2 cellular contexts compared by ENCODE assay signal in genomic region chr17:42087042-42087701, GRCh38.
TF ChIP-seq lines count a peak whose summit lies in the region.

No MANE protein-coding gene starts in this region.

TF ChIP-seq in WTC11, 78 proteins besides CTCF, POLR2A, EP300 and RAD21:
- TF ChIP-seq, protein P1, sequence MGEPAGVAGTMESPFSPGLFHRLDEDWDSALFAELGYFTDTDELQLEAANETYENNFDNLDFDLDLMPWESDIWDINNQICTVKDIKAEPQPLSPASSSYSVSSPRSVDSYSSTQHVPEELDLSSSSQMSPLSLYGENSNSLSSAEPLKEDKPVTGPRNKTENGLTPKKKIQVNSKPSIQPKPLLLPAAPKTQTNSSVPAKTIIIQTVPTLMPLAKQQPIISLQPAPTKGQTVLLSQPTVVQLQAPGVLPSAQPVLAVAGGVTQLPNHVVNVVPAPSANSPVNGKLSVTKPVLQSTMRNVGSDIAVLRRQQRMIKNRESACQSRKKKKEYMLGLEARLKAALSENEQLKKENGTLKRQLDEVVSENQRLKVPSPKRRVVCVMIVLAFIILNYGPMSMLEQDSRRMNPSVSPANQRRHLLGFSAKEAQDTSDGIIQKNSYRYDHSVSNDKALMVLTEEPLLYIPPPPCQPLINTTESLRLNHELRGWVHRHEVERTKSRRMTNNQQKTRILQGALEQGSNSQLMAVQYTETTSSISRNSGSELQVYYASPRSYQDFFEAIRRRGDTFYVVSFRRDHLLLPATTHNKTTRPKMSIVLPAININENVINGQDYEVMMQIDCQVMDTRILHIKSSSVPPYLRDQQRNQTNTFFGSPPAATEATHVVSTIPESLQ (CRISPR knock-in tag; IDR thresholded peaks at IDR 0.05): no peak
- TF ChIP-seq, protein P2, sequence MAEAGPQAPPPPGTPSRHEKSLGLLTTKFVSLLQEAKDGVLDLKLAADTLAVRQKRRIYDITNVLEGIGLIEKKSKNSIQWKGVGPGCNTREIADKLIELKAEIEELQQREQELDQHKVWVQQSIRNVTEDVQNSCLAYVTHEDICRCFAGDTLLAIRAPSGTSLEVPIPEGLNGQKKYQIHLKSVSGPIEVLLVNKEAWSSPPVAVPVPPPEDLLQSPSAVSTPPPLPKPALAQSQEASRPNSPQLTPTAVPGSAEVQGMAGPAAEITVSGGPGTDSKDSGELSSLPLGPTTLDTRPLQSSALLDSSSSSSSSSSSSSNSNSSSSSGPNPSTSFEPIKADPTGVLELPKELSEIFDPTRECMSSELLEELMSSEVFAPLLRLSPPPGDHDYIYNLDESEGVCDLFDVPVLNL (CRISPR knock-in tag; IDR thresholded peaks at IDR 0.05; ENCODE audit: borderline replicate concordance, low read depth): no peak
- no peak for TF ChIP-seq TCF7 (CRISPR knock-in tag; IDR thresholded peaks at IDR 0.05; ENCODE audit: low read depth)
- TF ChIP-seq ZNF232 (CRISPR knock-in tag; IDR thresholded peaks at IDR 0.05): no peak
- no peak for TF ChIP-seq NFATC4 (CRISPR knock-in tag; IDR thresholded peaks at IDR 0.05)
- no peak for TF ChIP-seq OVOL2 (CRISPR knock-in tag; IDR thresholded peaks at IDR 0.05; ENCODE audit: borderline replicate concordance)
- no peak for TF ChIP-seq PRDM15 (CRISPR knock-in tag; IDR thresholded peaks at IDR 0.05)
- TF ChIP-seq, protein P3, sequence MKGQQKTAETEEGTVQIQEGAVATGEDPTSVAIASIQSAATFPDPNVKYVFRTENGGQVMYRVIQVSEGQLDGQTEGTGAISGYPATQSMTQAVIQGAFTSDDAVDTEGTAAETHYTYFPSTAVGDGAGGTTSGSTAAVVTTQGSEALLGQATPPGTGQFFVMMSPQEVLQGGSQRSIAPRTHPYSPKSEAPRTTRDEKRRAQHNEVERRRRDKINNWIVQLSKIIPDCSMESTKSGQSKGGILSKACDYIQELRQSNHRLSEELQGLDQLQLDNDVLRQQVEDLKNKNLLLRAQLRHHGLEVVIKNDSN (CRISPR knock-in tag; IDR thresholded peaks at IDR 0.05): no peak
- TF ChIP-seq ZNF138 (CRISPR knock-in tag; conservative IDR thresholded peaks at IDR 0.05): no peak
- TF ChIP-seq IRF1 (CRISPR knock-in tag; IDR thresholded peaks at IDR 0.05): no peak
- TF ChIP-seq ZBTB43 (CRISPR knock-in tag; IDR thresholded peaks at IDR 0.05): no peak
- TF ChIP-seq, protein P4, sequence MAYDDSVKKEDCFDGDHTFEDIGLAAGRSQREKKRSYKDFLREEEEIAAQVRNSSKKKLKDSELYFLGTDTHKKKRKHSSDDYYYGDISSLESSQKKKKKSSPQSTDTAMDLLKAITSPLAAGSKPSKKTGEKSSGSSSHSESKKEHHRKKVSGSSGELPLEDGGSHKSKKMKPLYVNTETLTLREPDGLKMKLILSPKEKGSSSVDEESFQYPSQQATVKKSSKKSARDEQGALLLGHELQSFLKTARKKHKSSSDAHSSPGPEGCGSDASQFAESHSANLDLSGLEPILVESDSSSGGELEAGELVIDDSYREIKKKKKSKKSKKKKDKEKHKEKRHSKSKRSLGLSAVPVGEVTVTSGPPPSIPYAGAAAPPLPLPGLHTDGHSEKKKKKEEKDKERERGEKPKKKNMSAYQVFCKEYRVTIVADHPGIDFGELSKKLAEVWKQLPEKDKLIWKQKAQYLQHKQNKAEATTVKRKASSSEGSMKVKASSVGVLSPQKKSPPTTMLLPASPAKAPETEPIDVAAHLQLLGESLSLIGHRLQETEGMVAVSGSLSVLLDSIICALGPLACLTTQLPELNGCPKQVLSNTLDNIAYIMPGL (CRISPR knock-in tag; IDR thresholded peaks at IDR 0.05): no peak
- TF ChIP-seq ELF4 (CRISPR knock-in tag; IDR thresholded peaks at IDR 0.05; ENCODE audit: low read depth): no peak
- TF ChIP-seq TEAD1 (CRISPR knock-in tag; IDR thresholded peaks at IDR 0.05): no peak

TF ChIP-seq in HepG2, 621 proteins besides CTCF, POLR2A, EP300 and RAD21:
- TF ChIP-seq NFYC (CRISPR knock-in tag; IDR thresholded peaks at IDR 0.05): no peak
- peak; percentile 21; the same call in 1 of the 2 replicates for TF ChIP-seq TFAP4 (IDR thresholded peaks at IDR 0.05; ENCODE audit: borderline replicate concordance, low read depth)
- no peak for TF ChIP-seq POGK (CRISPR knock-in tag; conservative IDR thresholded peaks at IDR 0.05)
- TF ChIP-seq, protein P5, sequence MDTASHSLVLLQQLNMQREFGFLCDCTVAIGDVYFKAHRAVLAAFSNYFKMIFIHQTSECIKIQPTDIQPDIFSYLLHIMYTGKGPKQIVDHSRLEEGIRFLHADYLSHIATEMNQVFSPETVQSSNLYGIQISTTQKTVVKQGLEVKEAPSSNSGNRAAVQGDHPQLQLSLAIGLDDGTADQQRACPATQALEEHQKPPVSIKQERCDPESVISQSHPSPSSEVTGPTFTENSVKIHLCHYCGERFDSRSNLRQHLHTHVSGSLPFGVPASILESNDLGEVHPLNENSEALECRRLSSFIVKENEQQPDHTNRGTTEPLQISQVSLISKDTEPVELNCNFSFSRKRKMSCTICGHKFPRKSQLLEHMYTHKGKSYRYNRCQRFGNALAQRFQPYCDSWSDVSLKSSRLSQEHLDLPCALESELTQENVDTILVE (CRISPR knock-in tag; IDR thresholded peaks at IDR 0.05): 0 out of 2 replicates have a peak, but pooled peaks have one; percentile 7
- TF ChIP-seq ZNF724P (CRISPR knock-in tag; IDR thresholded peaks at IDR 0.05; ENCODE audit: borderline replicate concordance): no peak
- TF ChIP-seq HOXA9 (CRISPR knock-in tag; IDR thresholded peaks at IDR 0.05; ENCODE audit: borderline replicate concordance): 0 out of 2 replicates have a peak, but pooled peaks have one; percentile 41
- TF ChIP-seq, protein P6, sequence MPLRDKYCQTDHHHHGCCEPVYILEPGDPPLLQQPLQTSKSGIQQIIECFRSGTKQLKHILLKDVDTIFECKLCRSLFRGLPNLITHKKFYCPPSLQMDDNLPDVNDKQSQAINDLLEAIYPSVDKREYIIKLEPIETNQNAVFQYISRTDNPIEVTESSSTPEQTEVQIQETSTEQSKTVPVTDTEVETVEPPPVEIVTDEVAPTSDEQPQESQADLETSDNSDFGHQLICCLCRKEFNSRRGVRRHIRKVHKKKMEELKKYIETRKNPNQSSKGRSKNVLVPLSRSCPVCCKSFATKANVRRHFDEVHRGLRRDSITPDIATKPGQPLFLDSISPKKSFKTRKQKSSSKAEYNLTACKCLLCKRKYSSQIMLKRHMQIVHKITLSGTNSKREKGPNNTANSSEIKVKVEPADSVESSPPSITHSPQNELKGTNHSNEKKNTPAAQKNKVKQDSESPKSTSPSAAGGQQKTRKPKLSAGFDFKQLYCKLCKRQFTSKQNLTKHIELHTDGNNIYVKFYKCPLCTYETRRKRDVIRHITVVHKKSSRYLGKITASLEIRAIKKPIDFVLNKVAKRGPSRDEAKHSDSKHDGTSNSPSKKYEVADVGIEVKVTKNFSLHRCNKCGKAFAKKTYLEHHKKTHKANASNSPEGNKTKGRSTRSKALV (CRISPR knock-in tag; IDR thresholded peaks at IDR 0.05): no peak
- TF ChIP-seq ZFX (CRISPR knock-in tag; IDR thresholded peaks at IDR 0.05; ENCODE audit: low read depth): 0 out of 2 replicates have a peak, but pooled peaks have one; percentile 8
- 0 out of 2 replicates have a peak, but pooled peaks have one; percentile 5 for TF ChIP-seq SP140L (CRISPR knock-in tag; IDR thresholded peaks at IDR 0.05; ENCODE audit: borderline replicate concordance)
- TF ChIP-seq ZNF652 (CRISPR knock-in tag; IDR thresholded peaks at IDR 0.05; ENCODE audit: borderline replicate concordance, low read depth): peak; percentile 67
- TF ChIP-seq GFI1 (CRISPR knock-in tag; IDR thresholded peaks at IDR 0.05; ENCODE audit: borderline replicate concordance): 0 out of 2 replicates have a peak, but pooled peaks have one; percentile 25
- no peak for TF ChIP-seq BHLHE40 (IDR thresholded peaks at IDR 0.05; ENCODE audit: low read length)
- TF ChIP-seq FOXA3 (CRISPR knock-in tag; IDR thresholded peaks at IDR 0.05): 0 out of 2 replicates have a peak, but pooled peaks have one; percentile 13
- TF ChIP-seq XRCC5 (optimal IDR thresholded peaks at IDR 0.05; ENCODE audit: low read length): peak; percentile 46
- TF ChIP-seq RNF219 (CRISPR knock-in tag; IDR thresholded peaks at IDR 0.05): 0 out of 2 replicates have a peak, but pooled peaks have one; percentile 5
- TF ChIP-seq PATZ1 (CRISPR knock-in tag; IDR thresholded peaks at IDR 0.05): 0 out of 2 replicates have a peak, but pooled peaks have one; percentile 24
- TF ChIP-seq ZNF598 (CRISPR knock-in tag; IDR thresholded peaks at IDR 0.05; ENCODE audit: borderline replicate concordance): no peak
